34 cellular contexts compared by ENCODE assay signal in genomic region chr13:90938848-90939247, GRCh38.
"Had no signal": no experiment of that assay in that cellular context is flagged by ENCODE, and none has a peak within 500 bp of the region (broad histone marks: within the 10 kb centered on the region; RNA-seq: fewer than 3 reads in every experiment).

No MANE protein-coding gene starts in this region.

- FAIRE-seq: astrocyte, bronchial epithelial cell had no signal

- H3K4me3 ChIP-seq: adrenal gland, ascending aorta, body of pancreas, breast epithelium, cardiac muscle cell had no signal

- H3K27ac ChIP-seq: adrenal gland, ascending aorta, body of pancreas, brain microvascular endothelial cell, breast epithelium, cardiac muscle cell had no signal

- H3K4me1 ChIP-seq: adrenal gland, ascending aorta, body of pancreas, breast epithelium had no signal

- H3K9me3 ChIP-seq: adrenal gland, ascending aorta, body of pancreas, breast epithelium had no signal

- H3K36me3 ChIP-seq: adrenal gland, ascending aorta, brain microvascular endothelial cell, breast epithelium, cardiac muscle cell had no signal

- ATAC-seq: activated naive CD4-positive, alpha-beta T cell treated with anti-CD3 and anti-CD28 coated beads, Interleukin-2, amount 50 U/mL, for 72 hours; activated naive CD8-positive, alpha-beta T cell treated with anti-CD3 and anti-CD28 coated beads, Interleukin-2, amount 50 U/mL, for 24 hours; activated T-cell treated with anti-CD3 and anti-CD28 coated beads, Interleukin-2, amount 50 U/mL, for 4 hours; activated T-cell treated with anti-CD3 and anti-CD28 coated beads, Interleukin-2, amount 50 U/mL, for 72 hours; activated T-helper 17 cell treated with anti-CD3 and anti-CD28 coated beads, Interleukin-2, amount 50 U/mL, for 72 hours; body of pancreas had no signal

- H3K27me3 ChIP-seq: adrenal gland, ascending aorta, body of pancreas, brain microvascular endothelial cell, breast epithelium, cardiac muscle cell had no signal

- DNase-seq: activated effector memory CD4-positive, alpha-beta T cell treated with anti-CD3 and anti-CD28 coated beads, Interleukin-2, amount 50 U/mL, for 16 hours; activated effector memory CD4-positive, alpha-beta T cell treated with Interleukin-2 at 50 U/mL for 16 hours; activated gamma-delta T cell; activated gamma-delta T cell treated with Interleukin-2 at 50 U/mL for 16 hours; activated naive CD4-positive, alpha-beta T cell; activated naive CD4-positive, alpha-beta T cell treated with anti-CD3 and anti-CD28 coated beads for 36 hours; activated naive CD4-positive, alpha-beta T cell treated with anti-CD3 and anti-CD28 coated beads, Interleukin-2, amount 10 ng/mL, durations not matched to agents 7 days and 5 days; activated naive CD4-positive, alpha-beta T cell treated with anti-CD3 and anti-CD28 coated beads, Interleukin-2, amount 50 U/mL, for 16 hours; activated naive CD4-positive, alpha-beta T cell treated with Interleukin-2 at 50 U/mL for 16 hours; activated naive CD8-positive, alpha-beta T cell treated with anti-CD3 and anti-CD28 coated beads for 36 hours; activated naive CD8-positive, alpha-beta T cell treated with anti-CD3 and anti-CD28 coated beads, Interleukin-2, amount 10 ng/mL, durations not matched to agents 7 days and 5 days; activated naive CD8-positive, alpha-beta T cell treated with anti-CD3 and anti-CD28 coated beads, Interleukin-2, amount 50 U/mL, for 24 hours; activated T-cell treated with anti-CD3 and anti-CD28 coated beads, Interleukin-2, amount 50 U/mL, for 1 hour; activated T-cell treated with anti-CD3 and anti-CD28 coated beads, Interleukin-2, amount 50 U/mL, for 24 hours; activated T-cell treated with anti-CD3 and anti-CD28 coated beads, Interleukin-2, amount 50 U/mL, for 4 hours; activated T-cell treated with anti-CD3 and anti-CD28 coated beads, Interleukin-2, amount 50 U/mL, for 48 hours; activated T-cell treated with anti-CD3 and anti-CD28 coated beads, Interleukin-2, amount 50 U/mL, for 72 hours; adrenal gland; amniotic stem cell; amygdala; anterior cingulate cortex; aorta; body of pancreas; brain microvascular endothelial cell; caudate nucleus; central memory CD4-positive, alpha-beta T cell; cerebellar nuclear complex had no signal
